8 cellular contexts compared by ENCODE assay signal in the genomic region with DNA sequence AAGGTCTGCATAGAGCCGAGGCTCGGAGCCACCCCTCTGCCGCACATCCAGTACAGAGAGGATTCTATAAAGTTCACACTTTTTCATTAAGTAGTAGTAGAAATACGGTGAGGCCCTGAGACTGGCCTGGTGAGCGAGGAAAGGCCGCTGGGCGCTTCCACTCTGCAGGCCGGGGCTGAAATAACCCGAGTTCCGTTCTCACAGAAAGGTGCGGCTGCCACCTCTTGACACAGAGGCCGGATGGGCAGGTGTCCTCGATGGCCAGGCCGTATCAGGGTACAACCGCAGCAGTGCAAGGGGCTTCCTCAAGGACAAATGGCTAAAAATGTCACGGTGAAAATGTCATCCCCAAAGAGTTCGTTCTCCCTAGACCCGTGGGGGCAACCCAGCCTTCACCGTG. TPM values are rescaled to one million over a fixed set of nuclear protein-coding genes. Genes with fewer than 3 reads are reported as not detected.
A peak's percentile ranks its signal among the peaks of the same experiment; 100 is the strongest.
DNase-seq lines count a peak whose midpoint lies in the region; ATAC-seq and TF ChIP-seq lines count a peak whose summit lies in the region.

No MANE protein-coding gene starts in this region.

- H2AFZ ChIP-seq in H9 (ENCODE audit: low read length): no peak overlapping the region
- H2AFZ ChIP-seq in smooth muscle cell (ENCODE audit: low read depth): no peak overlapping the region

- H3K4me1 Mint-ChIP-seq in H9: peaks cover 4 to 8% of the 10 kb centered on the region in 2 experiments

- no peak overlapping the region for H3K23ac ChIP-seq in H9 (ENCODE audit: insufficient read length, low read depth, low read length)

- H3K18ac ChIP-seq in H9 (ENCODE audit: insufficient read length, low read depth, low read length): no peak overlapping the region

- no peaks in the 10 kb centered on the region for H3K79me1 ChIP-seq in H9 (ENCODE audit: insufficient read depth, low read depth, low read length, poor library complexity, severe bottlenecking)

- H4K5ac ChIP-seq in H9 (ENCODE audit: insufficient read length, low read depth, low read length): no peak overlapping the region

- no peak overlapping the region for H4K8ac ChIP-seq in H9 (replicated peaks; ENCODE audit: insufficient read length, low read depth, low read length)

- H2BK20ac ChIP-seq in H9 (ENCODE audit: low read depth, low read length, poor library complexity, severe bottlenecking): no peak overlapping the region

- CTCF ChIA-PET in GM10248 (lab: Yijun Ruan, JAX): interaction anchor here (2.3 kb wide), 1 partner anchor 14 kb away, joined by 5 read pairs; no protein-coding TSS in a partner anchor

- H3F3A ChIP-seq in smooth muscle cell (ENCODE audit: low read depth): peaks cover 9% of the 10 kb centered on the region

- no peak overlapping the region for H3K56ac ChIP-seq in H9 (ENCODE audit: insufficient read length, low read depth, low read length)

- POLR2A ChIA-PET in GM10248 (lab: Yijun Ruan, JAX): no interaction called here

- H4K91ac ChIP-seq in H9 (ENCODE audit: insufficient read length, low read depth, low read length): no peak overlapping the region

- ATAC-seq in RWPE2 (ENCODE audit: low read depth) (no peak), GM19467 (IDR thresholded peaks at IDR 0.05; ENCODE audit: unreplicated experiment) (no peak), HG02798 (IDR thresholded peaks at IDR 0.05; ENCODE audit: poor library complexity, unreplicated experiment) (no peak)

- peaks cover 70% of the 10 kb centered on the region for H3K36me3 ChIP-seq in RWPE2 (ENCODE audit: low read depth)
- H3K36me3 ChIP-seq in esophagus squamous epithelium: peaks cover 31 to 71% (median 46%) of the 10 kb centered on the region in 3 donors
- H3K36me3 ChIP-seq in smooth muscle cell (ENCODE audit: low read depth): no peaks in the 10 kb centered on the region

- H3K4me2 ChIP-seq in H9 (ENCODE audit: insufficient read depth, insufficient read length, low read length) (no peak overlapping the region), smooth muscle cell (peak overlapping the region; percentile 79)

- H3K79me2 ChIP-seq in H9 (ENCODE audit: insufficient read depth, low read length) (no peaks in the 10 kb centered on the region; the same call in 1 of the 2 replicates), smooth muscle cell (ENCODE audit: low read depth) (peaks cover 17% of the 10 kb centered on the region)

- peaks cover 15 to 43% (median 36%) of the 10 kb centered on the region in 3 experiments; a peak in 6 of 7 replicates for H3K36me3 Mint-ChIP-seq in H9 (ENCODE audit: insufficient read depth in 1 of 3, low read depth in 3 of 3)

- no peak overlapping the region for H2BK5ac ChIP-seq in H9 (ENCODE audit: insufficient read length, low read length)

- WGBS in H9 (ENCODE audit: extremely low coverage, insufficient read length, low lambda C conversion rate): no CpG with 5 or more reads among the region's 19 CpGs
- 76 to 87% methylated on average over 10 to 12 of the region's 19 CpGs for WGBS in esophagus squamous epithelium, 2 donors
- WGBS in smooth muscle cell (ENCODE audit: low lambda C conversion rate): 94% methylated on average over 19 of the region's 19 CpGs

- H3K9ac ChIP-seq in H9 (ENCODE audit: extremely low read depth, insufficient read length, low read length): no peak overlapping the region
- no peak overlapping the region for H3K9ac ChIP-seq in smooth muscle cell (ENCODE audit: low read depth)

- H2AK5ac ChIP-seq in H9 (ENCODE audit: insufficient read length, low read length): no peak overlapping the region

- H3K9me3 Mint-ChIP-seq in H9: no peaks in the 10 kb centered on the region; a peak in 1 of 5 replicates

- no peak overlapping the region for H2BK12ac ChIP-seq in H9 (ENCODE audit: insufficient read length, low read depth, low read length)

- H3K9me3 ChIP-seq in H9 (ENCODE audit: control insufficient read depth, low read depth, low read length) (no peaks in the 10 kb centered on the region), RWPE2 (ENCODE audit: severe bottlenecking) (no peaks in the 10 kb centered on the region), esophagus squamous epithelium (no peaks in the 10 kb centered on the region), smooth muscle cell (replicated peaks; ENCODE audit: low read depth) (no peaks in the 10 kb centered on the region)

- peaks cover 6% of the 10 kb centered on the region for H3K23me2 ChIP-seq in H9 (ENCODE audit: insufficient read length, low read depth, low read length, poor library complexity, severe bottlenecking)

- no peaks in the 10 kb centered on the region for H4K20me1 ChIP-seq in H9 (ENCODE audit: control insufficient read depth, insufficient read depth, insufficient read length)
- peaks cover 55% of the 10 kb centered on the region for H4K20me1 ChIP-seq in smooth muscle cell (ENCODE audit: low read depth)

- H3K4me1 ChIP-seq in H9 (ENCODE audit: insufficient read depth, low read length) (no peaks in the 10 kb centered on the region), RWPE2 (ENCODE audit: insufficient read depth, poor library complexity, severe bottlenecking) (peaks cover 27% of the 10 kb centered on the region), esophagus squamous epithelium (peaks cover 21 to 69% (median 33%) of the 10 kb centered on the region in 3 donors), smooth muscle cell (ENCODE audit: low read depth) (peaks cover 4% of the 10 kb centered on the region)

- no peak for TF ChIP-seq POLR2A in esophagus squamous epithelium (IDR thresholded peaks at IDR 0.05)

- peak overlapping the region in 1 of 3 experiments; percentile 27; a peak in 1 of 7 replicates for H3K27ac Mint-ChIP-seq in H9

- H2BK15ac ChIP-seq in H9 (ENCODE audit: low read depth, low read length): no peak overlapping the region

- H3K27me3 Mint-ChIP-seq in H9 (ENCODE audit: low read depth): no peaks in the 10 kb centered on the region

- DNase-seq in H9 (no peak), RWPE2 (ENCODE audit: low spot score) (no peak), esophagus squamous epithelium (lab: John Stamatoyannopoulos, UW) (no peak), smooth muscle cell (lab: John Stamatoyannopoulos, UW; ENCODE audit: unreplicated experiment) (no peak), GM10248 (ENCODE audit: extremely low spot score) (no peak)
- DNase-seq in stimulated activated CD4-positive, alpha-beta T cell treated with anti-CD3 and anti-CD28 coated beads, Interleukin-4, amount 100 ng/mL, for 4 hours: no peak

- H3K4ac ChIP-seq in H9 (ENCODE audit: low read depth, low read length): no peak overlapping the region

- no peak; the same call in 2 of the 3 replicates for TF ChIP-seq CTCF in H9 (conservative IDR thresholded peaks at IDR 0.05)
- no peak for TF ChIP-seq CTCF in RWPE2 (IDR thresholded peaks at IDR 0.05; ENCODE audit: poor library complexity, severe bottlenecking)
- no peak for TF ChIP-seq CTCF in esophagus squamous epithelium (IDR thresholded peaks at IDR 0.05)
- TF ChIP-seq CTCF in smooth muscle cell (IDR thresholded peaks at IDR 0.05; ENCODE audit: borderline replicate concordance, insufficient read depth, poor library complexity, severe bottlenecking): no peak
- no peak for TF ChIP-seq CTCF in GM10248 (IDR thresholded peaks at IDR 0.05; ENCODE audit: control extremely low read depth, extremely low read depth, low read depth, missing control alignments)

- H3K4me3 ChIP-seq in RWPE2 (ENCODE audit: severe bottlenecking): peak overlapping the region; percentile 2
- H3K4me3 ChIP-seq in esophagus squamous epithelium: peak overlapping the region in 3 of 4 donors; percentile 7 to 97 (median 77)
- H3K4me3 ChIP-seq in smooth muscle cell: peak overlapping the region; percentile 33

- H3K27me3 ChIP-seq in H9 (ENCODE audit: insufficient read depth, low read length) (no peaks in the 10 kb centered on the region), RWPE2 (ENCODE audit: insufficient read depth, poor library complexity, severe bottlenecking) (no peaks in the 10 kb centered on the region), esophagus squamous epithelium (no peaks in the 10 kb centered on the region), smooth muscle cell (ENCODE audit: low read depth) (no peaks in the 10 kb centered on the region)

- intact Hi-C loops in esophagus squamous epithelium (cut with DNase I): no loop called here

- no peak overlapping the region for H3K14ac ChIP-seq in H9 (ENCODE audit: insufficient read depth, low read length)

- H3K27ac ChIP-seq in H9 (ENCODE audit: insufficient read length, low read depth, low read length): no peak overlapping the region
- H3K27ac ChIP-seq in RWPE2 (ENCODE audit: poor library complexity, severe bottlenecking): peak overlapping the region; percentile 46
- H3K27ac ChIP-seq in esophagus squamous epithelium: peak overlapping the region; percentile 70 to 90 (median 82)
- H3K27ac ChIP-seq in smooth muscle cell (ENCODE audit: low read depth): no peak overlapping the region

- no peak overlapping the region for H2BK120ac ChIP-seq in H9 (ENCODE audit: low read depth, low read length, poor library complexity, severe bottlenecking)

- peak overlapping the region; percentile 36 to 73; a peak in 3 of 5 replicates for H3K4me3 Mint-ChIP-seq in H9

- H3T11ph ChIP-seq in H9 (ENCODE audit: low read length): no peak overlapping the region

RNA-seq across cellular contexts. Expression of gene PCYT2, which starts 0.8 kb away (rescaled TPM):
- 24.5 and 24.9 TPM in 2 replicates for total RNA-seq in H9 (2021)
- total RNA-seq in esophagus squamous epithelium: 10 to 100 TPM; 18.6 to 38.5 (median 34.6) TPM
- 10.3 and 11.4 TPM in 2 replicates for total RNA-seq in smooth muscle cell
- polyA plus RNA-seq in smooth muscle cell: 27.9 and 50.6 TPM in 2 replicates

RNA-seq across cellular contexts. Expression of gene SIRT7, which starts 6.0 kb away (rescaled TPM):
- total RNA-seq in H9 (2021): 28.7 and 29.7 TPM in 2 replicates
- total RNA-seq in esophagus squamous epithelium: 10 to 100 TPM; 52.6 to 81.0 (median 60.7) TPM
- total RNA-seq in smooth muscle cell: 9.5 and 19.9 TPM in 2 replicates
- 10.1 and 27.9 TPM in 2 replicates for polyA plus RNA-seq in smooth muscle cell

RNA-seq across cellular contexts. Expression of gene NPB, which starts 9.9 kb away (rescaled TPM):
- total RNA-seq in H9 (2021): 2.1 and 2.4 TPM in 2 replicates
- total RNA-seq in esophagus squamous epithelium: 1 to 10 TPM in 3 of 4 donors, under 1 TPM in 1; 0.53 to 7.4 (median 1.5) TPM
- 7.9 TPM in 1 of 2 replicates, not detected in the other for total RNA-seq in smooth muscle cell
- 13.6 and 14.4 TPM in 2 replicates for polyA plus RNA-seq in smooth muscle cell

RNA-seq across cellular contexts. Expression of gene MAFG, which starts 15.6 kb away (rescaled TPM):
- total RNA-seq in H9 (2021) (31.4 and 33.7 TPM in 2 replicates), esophagus squamous epithelium (10 to 100 TPM in 3 of 4 donors, 1 to 10 TPM in 1; 10.0 to 26.6 (median 23.5) TPM), smooth muscle cell (13.7 and 15.3 TPM in 2 replicates)
- polyA plus RNA-seq in smooth muscle cell: 30.3 and 39.0 TPM in 2 replicates

RNA-seq across cellular contexts. Expression of gene ANAPC11, which starts 20.4 kb away (rescaled TPM):
- total RNA-seq in H9 (2021) (197 and 208 TPM in 2 replicates), esophagus squamous epithelium (100 to 1,000 TPM in 3 of 4 donors, 10 to 100 TPM in 1; 92.9 to 133 (median 104) TPM), smooth muscle cell (147 and 222 TPM in 2 replicates)
- 428 and 444 TPM in 2 replicates for polyA plus RNA-seq in smooth muscle cell

Comparison
In these comparisons a context has a peak if more than half of its experiments do, and no peak if none do; other contexts are left out.
1. H3K27ac ChIP-seq: peak in RWPE2 (single experiment) and esophagus squamous epithelium (4 of 4); none in H9 (single experiment) and smooth muscle cell (single experiment).
2. H3K4me3 ChIP-seq: peak in every context shown above with its lines; median percentile 77 in esophagus squamous epithelium; 33 in smooth muscle cell; 2 in RWPE2.